ENCODE assay signal across 14 cellular contexts in the genomic region with DNA sequence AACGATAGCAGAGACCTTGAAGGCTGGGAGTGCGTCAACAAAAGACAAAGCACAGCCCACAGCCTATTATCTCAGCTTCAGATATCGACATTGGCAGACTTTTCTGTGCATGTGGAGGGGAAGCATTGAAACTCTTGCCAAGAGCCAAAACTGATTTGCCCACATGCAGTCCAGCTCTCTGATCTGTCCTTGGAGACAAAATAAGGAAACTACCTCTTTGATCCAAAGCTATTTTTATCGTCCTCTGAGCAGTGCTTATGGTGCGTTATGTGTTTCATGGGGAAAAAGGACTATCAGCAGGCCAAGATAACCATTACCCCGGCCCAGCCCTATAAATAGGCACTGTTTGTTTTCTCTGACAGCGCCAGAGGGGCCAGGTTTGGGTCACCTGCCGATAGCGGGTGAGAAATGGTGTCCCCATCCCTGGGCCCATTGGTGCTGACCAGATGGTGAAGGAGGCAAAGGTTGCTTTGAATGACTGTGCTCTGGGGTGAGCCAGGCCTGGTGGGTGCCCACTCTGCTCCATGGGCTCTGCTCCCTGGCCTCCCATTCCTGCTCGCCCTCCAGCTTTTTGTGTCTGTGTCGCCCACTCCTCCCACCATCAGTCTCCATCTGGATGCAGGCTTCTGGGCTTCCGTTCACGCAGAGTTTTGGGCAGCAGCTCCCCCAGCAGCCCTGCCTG.
A peak's percentile ranks its signal among the peaks of the same experiment; 100 is the strongest.
DNase-seq lines count a peak whose midpoint lies in the region; ATAC-seq, FAIRE-seq and TF ChIP-seq lines count a peak whose summit lies in the region.
"Had no signal": no experiment of that assay in that cellular context is flagged by ENCODE, and none has a peak within 500 bp of the region (broad histone marks: within the 10 kb centered on the region; RNA-seq: fewer than 3 reads in every experiment).

No MANE protein-coding gene starts in this region.

- no peak overlapping the region for H2BK120ac ChIP-seq in H9 (ENCODE audit: low read depth, low read length, poor library complexity, severe bottlenecking)

- no peak for TF ChIP-seq POLR2A in thyroid gland (IDR thresholded peaks at IDR 0.05)

- H3K4me3 ChIP-seq in ascending aorta (peak overlapping the region; percentile 8 to 35), heart right ventricle (no peak overlapping the region), pancreas (no peak overlapping the region), thyroid gland (replicated peaks in 1 of 3) (no peak overlapping the region)
- H3K4me3 ChIP-seq: neural progenitor cell had no signal

- H3K36me3 ChIP-seq in ascending aorta (no peaks in the 10 kb centered on the region), heart right ventricle (no peaks in the 10 kb centered on the region), pancreas (no peaks in the 10 kb centered on the region), thyroid gland (no peaks in the 10 kb centered on the region)
- H3K36me3 ChIP-seq: neural progenitor cell had no signal

- H4K8ac ChIP-seq in H9 (replicated peaks; ENCODE audit: insufficient read length, low read depth, low read length), result no peak overlapping the region

- DNase-seq in H9 (peak; percentile 24), ascending aorta (ENCODE audit: low spot score in 2 of 2) (peak in 1 of 2 donors; percentile 42), heart right ventricle (peak in 1 of 2 donors; percentile 61), pancreas (peak in 3 of 6 donors; percentile 59 to 84 (median 80)), NCI-H524 treated with DMSO at 0.1 percent for 48 hours (lab: John Stamatoyannopoulos, UW) (no peak), thyroid gland (no peak)
- DNase-seq in activated naive CD4-positive, alpha-beta T cell (lab: John Stamatoyannopoulos, UW), result no peak
- DNase-seq: activated CD4-positive, alpha-beta T cell treated with anti-CD3 and anti-CD28 coated beads, Interleukin-2, amount 50 U/mL, for 1 hour; DMS153; foreskin melanocyte had no signal

- H3K27ac ChIP-seq in H9 (ENCODE audit: insufficient read length, low read depth, low read length) (no peak overlapping the region), ascending aorta (no peak overlapping the region), heart right ventricle (peak overlapping the region; percentile 23 to 80 (median 60)), pancreas (peak overlapping the region; percentile 4 to 81 (median 64)), thyroid gland (no peak overlapping the region)
- H3K27ac ChIP-seq: neural progenitor cell had no signal

- no peaks in the 10 kb centered on the region for H4K20me1 ChIP-seq in H9 (ENCODE audit: control insufficient read depth, insufficient read depth, insufficient read length)

- H2BK12ac ChIP-seq in H9 (ENCODE audit: insufficient read length, low read depth, low read length), result no peak overlapping the region

- no peak overlapping the region for H3T11ph ChIP-seq in H9 (ENCODE audit: low read length)

- H3K9me3 ChIP-seq in H9 (ENCODE audit: control insufficient read depth, low read depth, low read length), result no peaks in the 10 kb centered on the region
- no peaks in the 10 kb centered on the region for H3K9me3 ChIP-seq in ascending aorta
- H3K9me3 ChIP-seq in heart right ventricle, result peaks cover 0 to 6% (median 0%) of the 10 kb centered on the region in 11 donors
- no peaks in the 10 kb centered on the region for H3K9me3 ChIP-seq in pancreas
- H3K9me3 ChIP-seq in thyroid gland, result no peaks in the 10 kb centered on the region

- H4K5ac ChIP-seq in H9 (ENCODE audit: insufficient read length, low read depth, low read length), result no peak overlapping the region

- H3K4ac ChIP-seq in H9 (ENCODE audit: low read depth, low read length), result no peak overlapping the region

- no peak for TF ChIP-seq CTCF in H9 (conservative IDR thresholded peaks at IDR 0.05)
- TF ChIP-seq CTCF in ascending aorta (IDR thresholded peaks at IDR 0.05), result no peak
- no peak for TF ChIP-seq CTCF in heart right ventricle (IDR thresholded peaks at IDR 0.05)
- TF ChIP-seq CTCF in pancreas (IDR thresholded peaks at IDR 0.05), result no peak
- TF ChIP-seq CTCF in thyroid gland (IDR thresholded peaks at IDR 0.05), result no peak

- H2BK5ac ChIP-seq in H9 (ENCODE audit: insufficient read length, low read length), result no peak overlapping the region

- H3K27me3 ChIP-seq in H9 (ENCODE audit: insufficient read depth, low read length), result no peaks in the 10 kb centered on the region
- H3K27me3 ChIP-seq in ascending aorta, result no peaks in the 10 kb centered on the region
- peaks cover 0 to 13% (median 0%) of the 10 kb centered on the region in 7 donors for H3K27me3 ChIP-seq in heart right ventricle
- H3K27me3 ChIP-seq in pancreas, result no peaks in the 10 kb centered on the region
- H3K27me3 ChIP-seq in thyroid gland, result no peaks in the 10 kb centered on the region
- H3K27me3 ChIP-seq: neural progenitor cell had no signal

- no peak overlapping the region for H3K4me2 ChIP-seq in H9 (ENCODE audit: insufficient read depth, insufficient read length, low read length)
- H3K4me2 ChIP-seq: neural progenitor cell had no signal

- H2AFZ ChIP-seq in H9 (ENCODE audit: low read length), result no peak overlapping the region
- H2AFZ ChIP-seq: neural progenitor cell had no signal

- H3K36me3 Mint-ChIP-seq in H9 (ENCODE audit: insufficient read depth in 1 of 3, low read depth in 3 of 3), result peaks cover 0 to 3% (median 0%) of the 10 kb centered on the region in 3 experiments; a peak in 2 of 7 replicates
- H3K36me3 Mint-ChIP-seq: neural progenitor cell; stimulated activated effector memory CD8-positive, alpha-beta T cell treated with anti-CD3 and anti-CD28 coated beads, Interleukin-12 subunit alpha, Interleukin-12 subunit beta, amount 100 ng/mL, for 72 hours had no signal

- H3K79me1 ChIP-seq in H9 (ENCODE audit: insufficient read depth, low read depth, low read length, poor library complexity, severe bottlenecking), result no peaks in the 10 kb centered on the region

- ATAC-seq in heart right ventricle (peak; percentile 60 to 94 (median 88)), pancreas (peak; percentile 81 to 93 (median 88)), HG02870 (IDR thresholded peaks at IDR 0.05; ENCODE audit: unreplicated experiment) (no peak)
- ATAC-seq: stimulated activated effector memory CD8-positive, alpha-beta T cell treated with anti-CD3 and anti-CD28 coated beads, Interleukin-12 subunit alpha, Interleukin-12 subunit beta, amount 100 ng/mL, for 72 hours had no signal

- no peak overlapping the region for H3K56ac ChIP-seq in H9 (ENCODE audit: insufficient read length, low read depth, low read length)

- H3K23me2 ChIP-seq in H9 (ENCODE audit: insufficient read length, low read depth, low read length, poor library complexity, severe bottlenecking), result no peaks in the 10 kb centered on the region

- H2AK5ac ChIP-seq in H9 (ENCODE audit: insufficient read length, low read length), result no peak overlapping the region

- H3K9ac ChIP-seq in H9 (ENCODE audit: extremely low read depth, insufficient read length, low read length), result no peak overlapping the region
- H3K9ac ChIP-seq: neural progenitor cell had no signal

- peaks cover 2% of the 10 kb centered on the region for H3K27me3 Mint-ChIP-seq in H9 (ENCODE audit: low read depth)

- H3K18ac ChIP-seq in H9 (ENCODE audit: insufficient read length, low read depth, low read length), result no peak overlapping the region

- H3K14ac ChIP-seq in H9 (ENCODE audit: insufficient read depth, low read length), result no peak overlapping the region

- peaks cover 10% of the 10 kb centered on the region; the same call in 1 of the 2 replicates for H3K4me1 ChIP-seq in H9 (ENCODE audit: insufficient read depth, low read length)
- peaks cover 0 to 14% of the 10 kb centered on the region in 2 donors for H3K4me1 ChIP-seq in ascending aorta
- H3K4me1 ChIP-seq in heart right ventricle, result peaks cover 0 to 28% (median 17%) of the 10 kb centered on the region in 9 donors
- H3K4me1 ChIP-seq in pancreas, result peaks cover 10 to 17% (median 13%) of the 10 kb centered on the region in 3 donors
- H3K4me1 ChIP-seq in thyroid gland, result no peaks in the 10 kb centered on the region

- H2BK15ac ChIP-seq in H9 (ENCODE audit: low read depth, low read length), result no peak overlapping the region

- WGBS in H9 (ENCODE audit: extremely low coverage, insufficient read length, low lambda C conversion rate), result no CpG with 5 or more reads among the region's 13 CpGs
- WGBS in heart right ventricle, 2 donors, result 21 to 30% methylated on average over 13 of the region's 13 CpGs
- 22 to 23% methylated on average over 13 of the region's 13 CpGs for WGBS in pancreas, 2 donors
- 71% methylated on average over 13 of the region's 13 CpGs for whole genome bisulfite sequencing in thyroid gland, 2 donors

- no peak overlapping the region for H3K4me3 Mint-ChIP-seq in H9
- H3K4me3 Mint-ChIP-seq: activated T-helper 1 cell treated with anti-CD3 and anti-CD28 coated beads, Interleukin-12 subunit alpha, Interleukin-12 subunit beta, Interleukin-2, Interleukin-4 antibody, amounts not matched to agents 30 ng/mL and 10 ng/mL and 1 ng/mL, durations not matched to agents 14 hours and 24 hours and 36 hours; neural progenitor cell; stimulated activated effector memory CD8-positive, alpha-beta T cell treated with anti-CD3 and anti-CD28 coated beads, Interleukin-12 subunit alpha, Interleukin-12 subunit beta, amount 100 ng/mL, for 72 hours had no signal

- no peak overlapping the region for H2BK20ac ChIP-seq in H9 (ENCODE audit: low read depth, low read length, poor library complexity, severe bottlenecking)

- intact Hi-C loops in ascending aorta (cut with DNase I), result no loop called here
- intact Hi-C loops in heart right ventricle (cut with DNase I), result loop anchor here in 1 of 10 donors (2.0 kb wide), 1 partner anchor 22 kb away; no protein-coding TSS in a partner anchor
- intact Hi-C loops in pancreas (cut with DNase I), result no loop called here
- intact Hi-C loops in thyroid gland (cut with DNase I), result no loop called here

- peak overlapping the region in 2 of 3 experiments; percentile 7 to 65; a peak in 1 of 7 replicates for H3K27ac Mint-ChIP-seq in H9
- H3K27ac Mint-ChIP-seq: activated T-helper 1 cell treated with anti-CD3 and anti-CD28 coated beads, Interleukin-12 subunit alpha, Interleukin-12 subunit beta, Interleukin-2, Interleukin-4 antibody, amounts not matched to agents 30 ng/mL and 10 ng/mL and 1 ng/mL, durations not matched to agents 14 hours and 24 hours and 36 hours; neural progenitor cell; stimulated activated effector memory CD8-positive, alpha-beta T cell treated with anti-CD3 and anti-CD28 coated beads, Interleukin-12 subunit alpha, Interleukin-12 subunit beta, amount 100 ng/mL, for 72 hours had no signal

- FAIRE-seq in pancreas (lab: Jason Lieb, UNC), result no peak

- peaks cover 0 to 3% of the 10 kb centered on the region in 2 experiments; a peak in 3 of 5 replicates for H3K9me3 Mint-ChIP-seq in H9
- H3K9me3 Mint-ChIP-seq: activated T-helper 1 cell treated with anti-CD3 and anti-CD28 coated beads, Interleukin-12 subunit alpha, Interleukin-12 subunit beta, Interleukin-2, Interleukin-4 antibody, amounts not matched to agents 30 ng/mL and 10 ng/mL and 1 ng/mL, durations not matched to agents 14 hours and 24 hours and 36 hours; stimulated activated effector memory CD8-positive, alpha-beta T cell treated with anti-CD3 and anti-CD28 coated beads, Interleukin-12 subunit alpha, Interleukin-12 subunit beta, amount 100 ng/mL, for 72 hours had no signal

- H3K23ac ChIP-seq in H9 (ENCODE audit: insufficient read length, low read depth, low read length), result no peak overlapping the region

- no peak overlapping the region for H4K91ac ChIP-seq in H9 (ENCODE audit: insufficient read length, low read depth, low read length)

- H3K79me2 ChIP-seq in H9 (ENCODE audit: insufficient read depth, low read length), result no peaks in the 10 kb centered on the region

- H3K4me1 Mint-ChIP-seq in H9, result peaks cover 50 to 53% of the 10 kb centered on the region in 2 experiments
- H3K4me1 Mint-ChIP-seq: stimulated activated effector memory CD8-positive, alpha-beta T cell treated with anti-CD3 and anti-CD28 coated beads, Interleukin-12 subunit alpha, Interleukin-12 subunit beta, amount 100 ng/mL, for 72 hours had no signal

Comparison
In these comparisons a context has a peak if more than half of its experiments do, and no peak if none do; other contexts are left out.
1. H3K27ac ChIP-seq: peak in heart right ventricle (10 of 10) and pancreas (4 of 4); none in H9 (single experiment), ascending aorta (0 of 2) and thyroid gland (0 of 3).
2. H3K4me3 ChIP-seq: peak in ascending aorta (2 of 2); none in heart right ventricle (0 of 10), pancreas (0 of 4) and thyroid gland (0 of 3).